In genomic region chr14:25050494-25051170, GRCh38 we compare ENCODE assay signal across 8 cellular contexts.
A peak's percentile ranks its signal among the peaks of the same experiment; 100 is the strongest.
DNase-seq lines count a peak whose midpoint lies in the region.

No MANE protein-coding gene starts in this region.

- H3K9ac ChIP-seq in adipocyte (ENCODE audit: low read length), result peak overlapping the region; percentile 80

- no peaks in the 10 kb centered on the region for H3K36me3 Mint-ChIP-seq in activated naive CD4-positive, alpha-beta T cell treated with anti-CD3 and anti-CD28 coated beads, Interleukin-2, amount 50 U/mL, for 24 hours

- H3K4me1 ChIP-seq in adipocyte (ENCODE audit: control insufficient read depth, insufficient read depth, low read length), result peaks cover 28% of the 10 kb centered on the region

- H3K36me3 ChIP-seq in adipocyte (ENCODE audit: control insufficient read depth, insufficient read depth, low read length, severe bottlenecking), result no peaks in the 10 kb centered on the region

- no peak overlapping the region for H3K27ac Mint-ChIP-seq in activated naive CD4-positive, alpha-beta T cell treated with anti-CD3 and anti-CD28 coated beads, Interleukin-2, amount 50 U/mL, for 24 hours

- H3K4me3 Mint-ChIP-seq in activated naive CD4-positive, alpha-beta T cell treated with anti-CD3 and anti-CD28 coated beads, Interleukin-2, amount 50 U/mL, for 24 hours, result peak overlapping the region; percentile 69

- H3K4me3 ChIP-seq in adipocyte (ENCODE audit: low read length) (peak overlapping the region; percentile 85), iPS-11a (ENCODE audit: low read depth, low read length) (peak overlapping the region; percentile 52), skeletal muscle cell (ENCODE audit: low read depth, low read length) (peak overlapping the region; percentile 73)

- peaks cover 41% of the 10 kb centered on the region for H3K27me3 Mint-ChIP-seq in activated naive CD4-positive, alpha-beta T cell treated with anti-CD3 and anti-CD28 coated beads, Interleukin-2, amount 50 U/mL, for 24 hours

- no peaks in the 10 kb centered on the region for H3K9me3 ChIP-seq in adipocyte (ENCODE audit: control insufficient read depth, low read length)

- no peaks in the 10 kb centered on the region for H3K9me3 Mint-ChIP-seq in activated naive CD4-positive, alpha-beta T cell treated with anti-CD3 and anti-CD28 coated beads, Interleukin-2, amount 50 U/mL, for 24 hours

- DNase-seq in activated naive CD4-positive, alpha-beta T cell treated with Interleukin-2 at 50 U/mL for 16 hours, result no peak
- DNase-seq in adipocyte (ENCODE audit: low read depth), result peak; percentile 70
- DNase-seq in skeletal muscle cell (ENCODE audit: low read depth), result peak; percentile 52
- DNase-seq in middle frontal gyrus (ENCODE audit: extremely low spot score, low spot score), result no peak
- DNase-seq in NCI-H1417 treated with DMSO at 0.1 percent for 48 hours (lab: John Stamatoyannopoulos, UW), result no peak
- DNase-seq in central memory CD4-positive, alpha-beta T cell, result no peak

- H3K27me3 ChIP-seq in adipocyte (replicated peaks; ENCODE audit: control insufficient read depth, insufficient read depth, low read length), result no peaks in the 10 kb centered on the region

- H3K4me1 Mint-ChIP-seq in activated naive CD4-positive, alpha-beta T cell treated with anti-CD3 and anti-CD28 coated beads, Interleukin-2, amount 50 U/mL, for 24 hours, result peaks cover 7% of the 10 kb centered on the region

Comparison
In these comparisons a context has a peak if more than half of its experiments do, and no peak if none do; other contexts are left out.
1. DNase-seq: peak in adipocyte (single experiment) and skeletal muscle cell (single experiment); none in activated naive CD4-positive, alpha-beta T cell treated with Interleukin-2 at 50 U/mL for 16 hours (single experiment), middle frontal gyrus (single experiment), NCI-H1417 treated with DMSO at 0.1 percent for 48 hours (single experiment) and central memory CD4-positive, alpha-beta T cell (single experiment).
2. Peak in every context shown above with its lines, with median percentiles within 50 percentile points of each other: H3K4me3 ChIP-seq.